In the genomic region with DNA sequence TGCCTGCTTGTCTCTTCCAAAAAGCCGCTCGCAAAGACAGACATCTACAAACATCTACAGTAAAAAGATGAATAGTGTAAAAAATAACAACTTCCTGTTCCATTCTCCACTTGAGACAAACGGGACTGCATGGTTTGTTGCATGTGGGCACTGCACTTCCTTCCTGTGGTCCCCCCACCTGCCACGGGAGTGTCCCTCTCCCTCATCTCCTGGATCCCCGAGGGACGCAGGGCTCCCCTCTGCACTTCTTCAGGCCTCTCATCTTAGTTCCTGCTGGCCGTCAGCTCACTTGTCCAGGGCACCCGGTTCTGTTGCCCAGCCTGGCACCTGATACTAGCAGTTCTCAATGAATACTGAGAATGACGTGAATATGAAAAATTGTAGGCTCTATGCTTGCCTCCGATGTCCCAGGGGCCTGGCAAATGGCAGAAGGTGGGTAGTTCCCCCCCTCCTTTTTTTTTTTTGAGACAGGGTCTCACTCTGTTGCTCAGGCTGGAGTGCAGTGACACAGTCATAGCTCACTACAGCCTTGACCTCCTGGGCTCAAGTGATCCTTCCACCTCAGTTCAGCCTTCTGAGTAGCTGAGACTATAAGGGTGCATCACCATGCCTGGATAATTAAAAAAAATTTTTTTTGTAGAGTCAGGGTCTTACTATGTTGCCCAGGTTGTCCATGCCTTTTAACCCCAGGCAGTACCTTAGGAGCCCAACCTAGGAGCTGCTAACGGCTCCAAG, we compare ENCODE assay signal across 1 cellular context.
TF ChIP-seq lines count a peak whose summit lies in the region.

No MANE protein-coding gene starts in this region.

TF ChIP-seq in SK-N-SH treated with all-trans-retinoic acid at 6 μM for 48 hours, 23 proteins besides CTCF, POLR2A, EP300 and RAD21 (continued from another document):
- TF ChIP-seq, protein P1, sequence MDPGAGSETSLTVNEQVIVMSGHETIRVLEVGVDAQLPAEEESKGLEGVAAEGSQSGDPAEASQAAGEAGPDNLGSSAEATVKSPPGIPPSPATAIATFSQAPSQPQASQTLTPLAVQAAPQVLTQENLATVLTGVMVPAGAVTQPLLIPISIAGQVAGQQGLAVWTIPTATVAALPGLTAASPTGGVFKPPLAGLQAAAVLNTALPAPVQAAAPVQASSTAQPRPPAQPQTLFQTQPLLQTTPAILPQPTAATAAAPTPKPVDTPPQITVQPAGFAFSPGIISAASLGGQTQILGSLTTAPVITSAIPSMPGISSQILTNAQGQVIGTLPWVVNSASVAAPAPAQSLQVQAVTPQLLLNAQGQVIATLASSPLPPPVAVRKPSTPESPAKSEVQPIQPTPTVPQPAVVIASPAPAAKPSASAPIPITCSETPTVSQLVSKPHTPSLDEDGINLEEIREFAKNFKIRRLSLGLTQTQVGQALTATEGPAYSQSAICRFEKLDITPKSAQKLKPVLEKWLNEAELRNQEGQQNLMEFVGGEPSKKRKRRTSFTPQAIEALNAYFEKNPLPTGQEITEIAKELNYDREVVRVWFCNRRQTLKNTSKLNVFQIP (CRISPR knock-in tag; IDR thresholded peaks at IDR 0.05; ENCODE audit: borderline replicate concordance, low read depth) = no peak
- TF ChIP-seq ZFP30 (CRISPR knock-in tag; IDR thresholded peaks at IDR 0.05) (no peak), SNAI2 (CRISPR knock-in tag; IDR thresholded peaks at IDR 0.05) (no peak), OSR1 (CRISPR knock-in tag; IDR thresholded peaks at IDR 0.05) (no peak), ZNF70 (CRISPR knock-in tag; IDR thresholded peaks at IDR 0.05) (no peak), ZFP3 (CRISPR knock-in tag; IDR thresholded peaks at IDR 0.05) (no peak), PPARA (CRISPR knock-in tag; IDR thresholded peaks at IDR 0.05; ENCODE audit: borderline replicate concordance) (no peak), TOX (CRISPR knock-in tag; IDR thresholded peaks at IDR 0.05; ENCODE audit: borderline replicate concordance) (no peak), RARB (CRISPR knock-in tag; IDR thresholded peaks at IDR 0.05) (no peak)
- TF ChIP-seq, protein P2, sequence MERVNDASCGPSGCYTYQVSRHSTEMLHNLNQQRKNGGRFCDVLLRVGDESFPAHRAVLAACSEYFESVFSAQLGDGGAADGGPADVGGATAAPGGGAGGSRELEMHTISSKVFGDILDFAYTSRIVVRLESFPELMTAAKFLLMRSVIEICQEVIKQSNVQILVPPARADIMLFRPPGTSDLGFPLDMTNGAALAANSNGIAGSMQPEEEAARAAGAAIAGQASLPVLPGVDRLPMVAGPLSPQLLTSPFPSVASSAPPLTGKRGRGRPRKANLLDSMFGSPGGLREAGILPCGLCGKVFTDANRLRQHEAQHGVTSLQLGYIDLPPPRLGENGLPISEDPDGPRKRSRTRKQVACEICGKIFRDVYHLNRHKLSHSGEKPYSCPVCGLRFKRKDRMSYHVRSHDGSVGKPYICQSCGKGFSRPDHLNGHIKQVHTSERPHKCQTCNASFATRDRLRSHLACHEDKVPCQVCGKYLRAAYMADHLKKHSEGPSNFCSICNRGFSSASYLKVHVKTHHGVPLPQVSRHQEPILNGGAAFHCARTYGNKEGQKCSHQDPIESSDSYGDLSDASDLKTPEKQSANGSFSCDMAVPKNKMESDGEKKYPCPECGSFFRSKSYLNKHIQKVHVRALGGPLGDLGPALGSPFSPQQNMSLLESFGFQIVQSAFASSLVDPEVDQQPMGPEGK (CRISPR knock-in tag; IDR thresholded peaks at IDR 0.05; ENCODE audit: borderline replicate concordance) = no peak
- TF ChIP-seq, protein P3, sequence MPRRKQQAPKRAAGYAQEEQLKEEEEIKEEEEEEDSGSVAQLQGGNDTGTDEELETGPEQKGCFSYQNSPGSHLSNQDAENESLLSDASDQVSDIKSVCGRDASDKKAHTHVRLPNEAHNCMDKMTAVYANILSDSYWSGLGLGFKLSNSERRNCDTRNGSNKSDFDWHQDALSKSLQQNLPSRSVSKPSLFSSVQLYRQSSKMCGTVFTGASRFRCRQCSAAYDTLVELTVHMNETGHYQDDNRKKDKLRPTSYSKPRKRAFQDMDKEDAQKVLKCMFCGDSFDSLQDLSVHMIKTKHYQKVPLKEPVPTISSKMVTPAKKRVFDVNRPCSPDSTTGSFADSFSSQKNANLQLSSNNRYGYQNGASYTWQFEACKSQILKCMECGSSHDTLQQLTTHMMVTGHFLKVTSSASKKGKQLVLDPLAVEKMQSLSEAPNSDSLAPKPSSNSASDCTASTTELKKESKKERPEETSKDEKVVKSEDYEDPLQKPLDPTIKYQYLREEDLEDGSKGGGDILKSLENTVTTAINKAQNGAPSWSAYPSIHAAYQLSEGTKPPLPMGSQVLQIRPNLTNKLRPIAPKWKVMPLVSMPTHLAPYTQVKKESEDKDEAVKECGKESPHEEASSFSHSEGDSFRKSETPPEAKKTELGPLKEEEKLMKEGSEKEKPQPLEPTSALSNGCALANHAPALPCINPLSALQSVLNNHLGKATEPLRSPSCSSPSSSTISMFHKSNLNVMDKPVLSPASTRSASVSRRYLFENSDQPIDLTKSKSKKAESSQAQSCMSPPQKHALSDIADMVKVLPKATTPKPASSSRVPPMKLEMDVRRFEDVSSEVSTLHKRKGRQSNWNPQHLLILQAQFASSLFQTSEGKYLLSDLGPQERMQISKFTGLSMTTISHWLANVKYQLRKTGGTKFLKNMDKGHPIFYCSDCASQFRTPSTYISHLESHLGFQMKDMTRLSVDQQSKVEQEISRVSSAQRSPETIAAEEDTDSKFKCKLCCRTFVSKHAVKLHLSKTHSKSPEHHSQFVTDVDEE (CRISPR knock-in tag; IDR thresholded peaks at IDR 0.05) = no peak
- TF ChIP-seq, protein P4, sequence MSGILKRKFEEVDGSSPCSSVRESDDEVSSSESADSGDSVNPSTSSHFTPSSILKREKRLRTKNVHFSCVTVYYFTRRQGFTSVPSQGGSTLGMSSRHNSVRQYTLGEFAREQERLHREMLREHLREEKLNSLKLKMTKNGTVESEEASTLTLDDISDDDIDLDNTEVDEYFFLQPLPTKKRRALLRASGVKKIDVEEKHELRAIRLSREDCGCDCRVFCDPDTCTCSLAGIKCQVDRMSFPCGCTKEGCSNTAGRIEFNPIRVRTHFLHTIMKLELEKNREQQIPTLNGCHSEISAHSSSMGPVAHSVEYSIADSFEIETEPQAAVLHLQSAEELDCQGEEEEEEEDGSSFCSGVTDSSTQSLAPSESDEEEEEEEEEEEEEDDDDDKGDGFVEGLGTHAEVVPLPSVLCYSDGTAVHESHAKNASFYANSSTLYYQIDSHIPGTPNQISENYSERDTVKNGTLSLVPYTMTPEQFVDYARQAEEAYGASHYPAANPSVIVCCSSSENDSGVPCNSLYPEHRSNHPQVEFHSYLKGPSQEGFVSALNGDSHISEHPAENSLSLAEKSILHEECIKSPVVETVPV (CRISPR knock-in tag; IDR thresholded peaks at IDR 0.05) = no peak
TF ChIP-seq in SK-N-SH treated with all-trans-retinoic acid at 6 μM for 48 hours: peak in this region for 0.
